Comparison of ENCODE assay signal across 13 cellular contexts in the genomic region with DNA sequence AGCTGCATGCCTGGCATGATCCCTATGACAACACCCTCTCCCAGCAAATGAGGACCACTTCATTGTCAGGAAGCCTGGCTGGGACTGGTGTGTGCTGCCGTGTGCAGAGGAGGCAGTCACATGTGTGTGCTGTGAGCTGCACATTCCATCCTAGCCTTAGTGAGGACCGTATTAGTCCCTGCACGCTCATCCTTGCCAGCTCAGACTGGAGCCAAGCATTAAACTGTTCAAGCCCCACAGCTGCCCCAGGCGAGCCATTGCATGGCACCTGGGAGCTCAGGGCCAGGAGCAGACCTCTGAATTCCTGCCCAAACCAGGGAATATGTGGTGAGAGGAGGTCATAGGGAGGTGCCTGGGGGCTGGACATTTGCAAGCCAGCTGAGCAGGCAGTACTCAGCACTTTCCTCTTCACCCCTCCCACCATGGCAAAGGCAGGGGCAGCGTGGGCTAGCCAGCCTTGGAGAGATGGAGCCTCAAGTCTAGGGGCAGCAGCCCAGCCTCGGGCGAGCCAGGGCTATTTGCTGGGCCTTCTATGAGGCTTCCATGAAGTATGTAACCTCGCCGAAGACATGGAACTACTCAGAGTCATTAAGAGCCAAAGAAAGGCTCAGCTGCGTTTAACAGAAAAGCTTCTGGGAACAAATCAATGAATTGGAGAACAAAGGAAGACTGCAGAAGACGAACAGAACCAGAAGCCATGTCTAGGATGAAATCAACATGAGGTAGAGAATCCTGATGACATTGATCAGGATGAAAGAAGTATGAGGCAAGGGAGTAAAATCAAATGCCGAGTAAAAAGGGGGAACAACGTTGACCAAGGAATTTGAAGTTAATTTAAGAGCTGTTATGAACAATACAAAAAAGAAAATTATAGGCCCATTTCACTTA. TPM values are rescaled to one million over a fixed set of nuclear protein-coding genes. Genes with fewer than 3 reads are reported as not detected.
DNase-seq lines count a peak whose midpoint lies in the region; ATAC-seq and FAIRE-seq lines count a peak whose summit lies in the region.
"Had no signal": no experiment of that assay in that cellular context is flagged by ENCODE, and none has a peak within 500 bp of the region (broad histone marks: within the 10 kb centered on the region; RNA-seq: fewer than 3 reads in every experiment).

No MANE protein-coding gene starts in this region.

- FAIRE-seq in RCC 7860 (lab: Jason Lieb, UNC): no peak

- no peak overlapping the region for H3K4me3 Mint-ChIP-seq in activated naive CD4-positive, alpha-beta T cell treated with anti-CD3 and anti-CD28 coated beads, Interleukin-2, amount 10 ng/mL, durations not matched to agents 7 days and 5 days
- H3K4me3 Mint-ChIP-seq: activated T-cell treated with anti-CD3 and anti-CD28 coated beads, Interleukin-2, amount 50 U/mL, for 4 hours had no signal

- H3K23ac ChIP-seq in neuronal stem cell (ENCODE audit: low read depth, low read length, poor library complexity): peak overlapping the region; percentile 25

- H3K79me1 ChIP-seq in neuronal stem cell (ENCODE audit: low read depth, low read length): no peaks in the 10 kb centered on the region

- peaks cover 9 to 12% of the 10 kb centered on the region in 2 donors for H3K4me1 ChIP-seq in neuronal stem cell (ENCODE audit: control insufficient read depth in 2 of 2, insufficient read depth in 1 of 2, low read depth in 1 of 2, low read length in 2 of 2)

- H3K4me3 ChIP-seq in neuronal stem cell (ENCODE audit: low read length in 2 of 2): no peak overlapping the region
- H3K4me3 ChIP-seq: PC-9 had no signal

- H2BK12ac ChIP-seq in neuronal stem cell (ENCODE audit: low read length): no peak overlapping the region

- H3K36me3 Mint-ChIP-seq in activated naive CD4-positive, alpha-beta T cell treated with anti-CD3 and anti-CD28 coated beads, Interleukin-2, amount 10 ng/mL, durations not matched to agents 7 days and 5 days: no peaks in the 10 kb centered on the region

- no peaks in the 10 kb centered on the region for H3K4me1 Mint-ChIP-seq in activated naive CD4-positive, alpha-beta T cell treated with anti-CD3 and anti-CD28 coated beads, Interleukin-2, amount 10 ng/mL, durations not matched to agents 7 days and 5 days

- no peak overlapping the region for H2BK5ac ChIP-seq in neuronal stem cell (ENCODE audit: low read length)

- peak overlapping the region; percentile 5 for H2BK15ac ChIP-seq in neuronal stem cell (ENCODE audit: low read length)

- H4K91ac ChIP-seq in neuronal stem cell (ENCODE audit: low read depth, low read length, poor library complexity): no peak overlapping the region

- peak overlapping the region; percentile 79 for H2AFZ ChIP-seq in neuronal stem cell (ENCODE audit: low read length)
- H2AFZ ChIP-seq: PC-9 had no signal

- H3K9me3 ChIP-seq in neuronal stem cell (replicated peaks in 1 of 2; ENCODE audit: control insufficient read depth in 2 of 2, insufficient read depth in 1 of 2, low read depth in 1 of 2, low read length in 2 of 2): no peaks in the 10 kb centered on the region

- H3K27me3 Mint-ChIP-seq in activated naive CD4-positive, alpha-beta T cell treated with anti-CD3 and anti-CD28 coated beads, Interleukin-2, amount 10 ng/mL, durations not matched to agents 7 days and 5 days: peaks cover 10% of the 10 kb centered on the region

- H3K27ac Mint-ChIP-seq in activated naive CD4-positive, alpha-beta T cell treated with anti-CD3 and anti-CD28 coated beads, Interleukin-2, amount 10 ng/mL, durations not matched to agents 7 days and 5 days: no peak overlapping the region

- DNase-seq in activated naive CD4-positive, alpha-beta T cell treated with anti-CD3 and anti-CD28 coated beads, Interleukin-2, amount 10 ng/mL, durations not matched to agents 7 days and 5 days: peak; percentile 13
- no peak for DNase-seq in activated naive CD4-positive, alpha-beta T cell treated with anti-CD3 and anti-CD28 coated beads, Interleukin-2, amount 50 U/mL, for 16 hours
- DNase-seq in epidermal melanocyte (ENCODE audit: insufficient read length, low spot score) (peak; percentile 45), neuronal stem cell (ENCODE audit: low spot score) (no peak), RCC 7860 (ENCODE audit: low spot score) (no peak), HuH-7.5 (ENCODE audit: low spot score) (no peak)
- DNase-seq in stimulated activated CD4-positive, alpha-beta T cell treated with anti-CD3 and anti-CD28 coated beads, Interleukin-1b, Interleukin-23, amount 100 ng/mL, for 48 hours: no peak
- DNase-seq: activated T-cell treated with anti-CD3 and anti-CD28 coated beads, Interleukin-2, amount 50 U/mL, for 4 hours; NCI-H1436 treated with DMSO at 0.1 percent for 48 hours; PC-9; stimulated activated naive CD8-positive, alpha-beta T cell treated with anti-CD3 and anti-CD28 coated beads, Interleukin-15, Interleukin-2, amounts not matched to agents 100 U/mL and 50 U/mL, for 24 hours had no signal

- H3K14ac ChIP-seq in neuronal stem cell (ENCODE audit: low read length): no peak overlapping the region

- H3K4ac ChIP-seq in neuronal stem cell (ENCODE audit: low read length): no peak overlapping the region

- peak overlapping the region; percentile 83 for H2AK5ac ChIP-seq in neuronal stem cell (ENCODE audit: low read depth, low read length)

- no peak overlapping the region for H2BK120ac ChIP-seq in neuronal stem cell (ENCODE audit: low read depth, low read length)

- H3K27me3 ChIP-seq in neuronal stem cell (ENCODE audit: control insufficient read depth in 3 of 3, insufficient read depth in 3 of 3, low read depth in 1 of 3, low read length in 3 of 3): no peaks in the 10 kb centered on the region

- no peak overlapping the region for H4K8ac ChIP-seq in neuronal stem cell (ENCODE audit: low read depth, low read length)

- no peaks in the 10 kb centered on the region for H3K9me3 Mint-ChIP-seq in activated naive CD4-positive, alpha-beta T cell treated with anti-CD3 and anti-CD28 coated beads, Interleukin-2, amount 10 ng/mL, durations not matched to agents 7 days and 5 days
- H3K9me3 Mint-ChIP-seq: activated T-cell treated with anti-CD3 and anti-CD28 coated beads, Interleukin-2, amount 50 U/mL, for 4 hours had no signal

- H3K4me2 ChIP-seq in neuronal stem cell (ENCODE audit: insufficient read depth, low read length, poor library complexity, severe bottlenecking): no peak overlapping the region
- H3K4me2 ChIP-seq: PC-9 had no signal

- WGBS in neuronal stem cell (ENCODE audit: extremely low coverage in 2 of 2, insufficient read length in 2 of 2, insufficient replicate concordance in 1 of 2), 2 donors: no CpG with 5 or more reads among the region's 13 CpGs

- H3K9ac ChIP-seq in neuronal stem cell (ENCODE audit: low read depth, low read length, poor library complexity): no peak overlapping the region

- ATAC-seq in GM19452 (IDR thresholded peaks at IDR 0.05; ENCODE audit: unreplicated experiment): no peak
- ATAC-seq: activated T-cell treated with anti-CD3 and anti-CD28 coated beads, Interleukin-2, amount 50 U/mL, for 4 hours; stimulated activated naive CD8-positive, alpha-beta T cell treated with anti-CD3 and anti-CD28 coated beads, Interleukin-15, Interleukin-2, amounts not matched to agents 100 U/mL and 50 U/mL, for 24 hours had no signal

- no peak overlapping the region for H3K27ac ChIP-seq in neuronal stem cell (replicated peaks; ENCODE audit: low read length)
- H3K27ac ChIP-seq: PC-9 had no signal

- H3K36me3 ChIP-seq in neuronal stem cell (replicated peaks in 1 of 2; ENCODE audit: control insufficient read depth in 2 of 2, insufficient read depth in 2 of 2, low read length in 2 of 2): no peaks in the 10 kb centered on the region

- CTCF ChIA-PET in activated naive CD4-positive, alpha-beta T cell treated with anti-CD3 and anti-CD28 coated beads, Interleukin-2, amount 10 ng/mL, durations not matched to agents 7 days and 5 days (lab: Charles Lee): no interaction called here

- peak overlapping the region; percentile 62 for H3K18ac ChIP-seq in neuronal stem cell (ENCODE audit: low read length)

RNA-seq across cellular contexts. Expression of a gene that starts 8.6 kb away (rescaled TPM):
- not detected for polyA plus RNA-seq in neuronal stem cell (2013, experiment 1 of 2)
- polyA plus RNA-seq in neuronal stem cell (2013, experiment 2 of 2): not detected

RNA-seq across cellular contexts. Expression of a gene that starts 39.0 kb away (rescaled TPM):
- 0.08 TPM for polyA plus RNA-seq in neuronal stem cell (2013, experiment 1 of 2)
- 0.04 TPM for polyA plus RNA-seq in neuronal stem cell (2013, experiment 2 of 2)
- polyA plus RNA-seq: AG04450 had no signal

RNA-seq across cellular contexts. Expression of a gene that starts 55.1 kb away (rescaled TPM):
- polyA plus RNA-seq in neuronal stem cell (2013, experiment 1 of 2): 25.3 TPM
- 24.1 TPM for polyA plus RNA-seq in neuronal stem cell (2013, experiment 2 of 2)

Comparison
In these comparisons a context has a peak if more than half of its experiments do, and no peak if none do; other contexts are left out.
1. DNase-seq: peak in activated naive CD4-positive, alpha-beta T cell treated with anti-CD3 and anti-CD28 coated beads, Interleukin-2, amount 10 ng/mL, durations not matched to agents 7 days and 5 days (single experiment) and epidermal melanocyte (single experiment); none in activated naive CD4-positive, alpha-beta T cell treated with anti-CD3 and anti-CD28 coated beads, Interleukin-2, amount 50 U/mL, for 16 hours (single experiment), neuronal stem cell (single experiment), RCC 7860 (single experiment), HuH-7.5 (single experiment) and stimulated activated CD4-positive, alpha-beta T cell treated with anti-CD3 and anti-CD28 coated beads, Interleukin-1b, Interleukin-23, amount 100 ng/mL, for 48 hours (single experiment).